In the genomic region with DNA sequence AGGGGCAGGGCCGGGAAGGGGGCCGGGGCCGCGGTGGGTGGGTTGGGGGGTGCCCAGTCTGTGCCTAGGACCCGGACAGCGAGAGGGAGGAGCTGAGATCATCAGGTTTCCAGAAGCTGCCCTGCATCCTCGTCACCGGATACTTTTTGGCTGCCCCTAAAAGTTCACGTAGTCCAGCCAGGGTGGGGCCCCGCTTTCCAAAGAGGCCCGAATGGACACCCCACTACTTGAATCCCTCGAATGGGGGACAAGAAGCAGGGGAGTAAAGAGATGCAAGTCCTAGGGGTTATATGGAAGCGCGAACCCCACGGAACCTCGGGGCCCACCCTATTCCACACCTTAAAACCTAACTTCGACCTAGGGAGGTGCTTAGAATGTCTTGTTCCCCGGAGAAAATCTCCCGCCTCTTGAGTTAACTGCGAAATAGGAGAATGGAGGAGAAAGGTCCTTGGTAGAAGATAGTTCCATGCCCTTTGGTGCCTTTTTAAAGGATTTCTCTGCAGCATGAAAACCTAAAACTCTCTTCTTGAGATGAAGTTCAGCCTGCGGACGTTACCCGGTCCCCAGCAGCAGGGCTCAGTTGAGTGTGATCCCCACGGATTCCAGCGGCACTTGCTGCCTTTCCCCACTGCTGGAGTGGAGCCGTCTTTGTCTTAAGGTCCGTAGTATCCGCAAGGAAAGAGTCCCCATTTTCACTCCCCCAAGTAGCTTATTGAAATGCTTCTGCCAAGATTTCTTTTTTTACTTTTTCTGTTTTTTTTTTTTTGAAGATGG, we compare ENCODE assay signal across 8 cellular contexts. TPM values are rescaled to one million over a fixed set of nuclear protein-coding genes. Genes with fewer than 3 reads are reported as not detected.
DNase-seq lines count a peak whose midpoint lies in the region; ATAC-seq and TF ChIP-seq lines count a peak whose summit lies in the region.

No MANE protein-coding gene starts in this region.

- no peak for TF ChIP-seq CTCF in heart left ventricle (IDR thresholded peaks at IDR 0.05)
- TF ChIP-seq CTCF in chondrocyte (IDR thresholded peaks at IDR 0.05), result no peak

- intact Hi-C loops in heart left ventricle (cut with DNase I), result loop anchor here (1.0 to 10.0 kb wide), 18 partner anchors 63 to 343 kb away; no protein-coding TSS in a partner anchor
- intact Hi-C loops in Right ventricle myocardium inferior (cut with DNase I), result loop anchor here (2.0 to 5.0 kb wide), 3 partner anchors 148 to 312 kb away; no protein-coding TSS in a partner anchor
- intact Hi-C loops in aorta (cut with DNase I), result loop anchor here (2.0 to 10.0 kb wide), 6 partner anchors 43 to 313 kb away; no protein-coding TSS in a partner anchor

- no peaks in the 10 kb centered on the region for H3K27me3 Mint-ChIP-seq in chondrocyte (ENCODE audit: low read depth)

- H3K4me1 ChIP-seq in heart left ventricle (peaks cover 0 to 37% (median 6%) of the 10 kb centered on the region in 12 donors), mononuclear cell (ENCODE audit: insufficient read depth, low read length) (peaks cover 17% of the 10 kb centered on the region), aorta (ENCODE audit: control insufficient read depth in 1 of 2, insufficient read depth in 2 of 2, low read length in 2 of 2) (peaks cover 0 to 3% of the 10 kb centered on the region in 2 donors)

- peak overlapping the region; percentile 94 for H3K4me3 Mint-ChIP-seq in chondrocyte (ENCODE audit: unreplicated experiment)

- TF ChIP-seq POLR2A in heart left ventricle (IDR thresholded peaks at IDR 0.05), result no peak

- H3K36me3 ChIP-seq in heart left ventricle, result peaks cover 0 to 14% (median 0%) of the 10 kb centered on the region in 9 donors
- H3K36me3 ChIP-seq in aorta (ENCODE audit: control insufficient read depth in 1 of 2, insufficient read depth in 2 of 2, low read length in 1 of 2), result no peaks in the 10 kb centered on the region

- peaks cover 8% of the 10 kb centered on the region for H3K36me3 Mint-ChIP-seq in chondrocyte (ENCODE audit: low read depth)

- H3K27me3 ChIP-seq in heart left ventricle, result peaks cover 0 to 38% (median 0%) of the 10 kb centered on the region in 9 donors
- peaks cover 67% of the 10 kb centered on the region for H3K27me3 ChIP-seq in mononuclear cell (ENCODE audit: insufficient read depth, low read length)
- no peaks in the 10 kb centered on the region for H3K27me3 ChIP-seq in aorta (ENCODE audit: control insufficient read depth in 1 of 2, insufficient read depth in 2 of 2, low read length in 1 of 2)

- H3K4me3 ChIP-seq in heart left ventricle, result peak overlapping the region; percentile 74 to 99 (median 93)
- peak overlapping the region; percentile 42 for H3K4me3 ChIP-seq in mononuclear cell (ENCODE audit: low read length)
- H3K4me3 ChIP-seq in aorta (ENCODE audit: low read length in 2 of 2), result peak overlapping the region; percentile 94 to 98

- peak in 1 of 4 donors; percentile 1 for ATAC-seq in heart left ventricle
- no peak for ATAC-seq in Right ventricle myocardium inferior
- ATAC-seq in aorta (ENCODE audit: low FRiP score), result peak; percentile 40
- no peak for ATAC-seq in HG03342 (IDR thresholded peaks at IDR 0.05; ENCODE audit: unreplicated experiment)
- no peak for ATAC-seq in HG03280 (IDR thresholded peaks at IDR 0.05; ENCODE audit: unreplicated experiment)

- peak in 1 of 5 donors; percentile 27 for DNase-seq in heart left ventricle
- no peak for DNase-seq in Right ventricle myocardium inferior (ENCODE audit: missing footprints)
- DNase-seq in chondrocyte (ENCODE audit: low spot score), result no peak
- DNase-seq in aorta, result peak in 1 of 2 donors; percentile 73
- no peak for DNase-seq in SKM-1 (lab: John Stamatoyannopoulos, UW; ENCODE audit: unreplicated experiment)

- peaks cover 46% of the 10 kb centered on the region for H3K4me1 Mint-ChIP-seq in chondrocyte (ENCODE audit: low read depth)

- H3K27ac ChIP-seq in heart left ventricle (peak overlapping the region in 11 of 12 donors; percentile 77 to 97 (median 90)), aorta (ENCODE audit: low read depth in 1 of 2, low read length in 2 of 2) (peak overlapping the region in 1 of 2 donors; percentile 88)

- no peaks in the 10 kb centered on the region for H3K9me3 Mint-ChIP-seq in chondrocyte (ENCODE audit: low read depth)

- H3K27ac Mint-ChIP-seq in chondrocyte (ENCODE audit: unreplicated experiment), result no peak overlapping the region

- H3K9me3 ChIP-seq in heart left ventricle (no peaks in the 10 kb centered on the region), mononuclear cell (ENCODE audit: low read depth, low read length) (no peaks in the 10 kb centered on the region), aorta (ENCODE audit: control insufficient read depth, low read length) (no peaks in the 10 kb centered on the region)

- WGBS in heart left ventricle, 4 donors, result 24 to 27% (median 25%) methylated on average over 28 of the region's 28 CpGs
- WGBS in aorta, 2 donors, result 13 to 16% methylated on average over 28 of the region's 28 CpGs

RNA-seq across cellular contexts. Expression of gene RNF152, which starts 2.1 kb away (rescaled TPM):
- total RNA-seq in heart left ventricle (10 to 100 TPM in 7 of 9 donors, 1 to 10 TPM in 2; 7.5 to 24.0 (median 11.1) TPM), Right ventricle myocardium inferior (12.6 TPM), chondrocyte (58.6 to 137 TPM (median 137 TPM) in 3 replicates), mononuclear cell (0.73 TPM), aorta (10 to 100 TPM; 24.9 to 25.5 TPM)
- polyA plus RNA-seq in heart left ventricle (1 to 10 TPM; 2.8 to 3.9 TPM), aorta (10 to 100 TPM in 1 of 2 donors, 1 to 10 TPM in 1; 5.3 to 18.1 TPM)

Comparison
In these comparisons a context has a peak if more than half of its experiments do, and no peak if none do; other contexts are left out.
1. H3K4me3 ChIP-seq: peak in every context shown above with its lines; median percentile 96 in aorta; 93 in heart left ventricle; 42 in mononuclear cell.